Comparison of ENCODE assay signal across 17 cellular contexts in the genomic region with DNA sequence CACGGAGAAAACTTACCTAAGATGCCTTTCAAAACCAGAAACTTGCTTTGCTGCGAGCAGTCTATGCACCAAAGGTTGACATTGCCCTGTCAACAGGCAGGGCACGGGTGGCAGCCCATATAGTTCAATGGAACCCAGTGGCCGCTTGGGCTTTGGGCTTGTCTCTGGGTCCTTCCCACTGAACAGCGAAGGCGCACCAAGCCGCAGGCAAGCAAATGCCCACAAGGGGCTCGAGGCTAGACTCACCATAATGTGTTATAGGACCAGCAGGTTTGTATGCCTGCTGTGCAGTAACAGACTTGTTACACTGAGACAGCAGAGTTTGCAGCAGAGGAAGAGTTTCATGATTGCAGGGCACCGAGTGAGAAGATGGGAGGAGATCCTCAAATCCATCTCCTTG. TPM values are rescaled to one million over a fixed set of nuclear protein-coding genes. Genes with fewer than 3 reads are reported as not detected.
DNase-seq lines count a peak whose midpoint lies in the region; ATAC-seq and TF ChIP-seq lines count a peak whose summit lies in the region.
"Had no signal": no experiment of that assay in that cellular context is flagged by ENCODE, and none has a peak within 500 bp of the region (broad histone marks: within the 10 kb centered on the region; RNA-seq: fewer than 3 reads in every experiment).

No MANE protein-coding gene starts in this region.

- no peak overlapping the region for H3K27ac Mint-ChIP-seq in chondrocyte (ENCODE audit: unreplicated experiment)
- H3K27ac Mint-ChIP-seq: IgD-negative memory B cell had no signal

- no peaks in the 10 kb centered on the region for H3K36me3 Mint-ChIP-seq in chondrocyte (ENCODE audit: low read depth)

- H3K4me3 ChIP-seq in HCT116 (replicated peaks in 1 of 2; ENCODE audit: low read depth in 1 of 2, low read length in 2 of 2): no peak overlapping the region
- H3K4me3 ChIP-seq: right atrium auricular region, testis had no signal

- H3K4me3 Mint-ChIP-seq in chondrocyte (ENCODE audit: unreplicated experiment): no peak overlapping the region
- H3K4me3 Mint-ChIP-seq: IgD-negative memory B cell had no signal

- RAD21 ChIA-PET in HCT116 (lab: Charles Lee; ENCODE audit: low non-redundant PET in 1 of 2, low total read pairs in 2 of 2, uncharacterized antibody in 2 of 2, unreplicated experiment in 2 of 2): no interaction called here

- no peaks in the 10 kb centered on the region for H3K79me2 ChIP-seq in HCT116 (ENCODE audit: insufficient read depth, low read length)

- H3K9me3 ChIP-seq in HCT116 (ENCODE audit: control insufficient read depth in 1 of 2, insufficient read depth in 1 of 2, low read depth in 1 of 2, low read length in 2 of 2): no peaks in the 10 kb centered on the region
- H3K9me3 ChIP-seq: BE2C, right atrium auricular region, testis had no signal

- intact Hi-C loops in HCT116 (cut with micrococcal nuclease): no loop called here

- H3K4me2 ChIP-seq in HCT116 (ENCODE audit: low read length): no peak overlapping the region

- no peaks in the 10 kb centered on the region for H3K4me1 ChIP-seq in HCT116 (ENCODE audit: control insufficient read depth in 1 of 2, insufficient read depth in 2 of 2, low read length in 2 of 2)
- H3K4me1 ChIP-seq: BE2C, right atrium auricular region, testis had no signal

- no peak for TF ChIP-seq POLR2A in HCT116 (IDR thresholded peaks at IDR 0.05; ENCODE audit: borderline replicate concordance, extremely low read depth, insufficient read depth, insufficient read length)

- no peak overlapping the region for H3K9ac ChIP-seq in HCT116 (ENCODE audit: low read length)

- no peaks in the 10 kb centered on the region for H3K27me3 ChIP-seq in HCT116 (ENCODE audit: insufficient read depth, low read length)
- H3K27me3 ChIP-seq: BE2C, right atrium auricular region, testis had no signal

- 0 out of 6 replicates have a peak, but pooled peaks of 1 of the 3 experiments have one; percentile 14 for TF ChIP-seq CTCF in HCT116 (IDR thresholded peaks at IDR 0.05 in 2 of 3, conservative IDR thresholded peaks at IDR 0.05 in 1 of 3; ENCODE audit: borderline replicate concordance in 1 of 3, insufficient read depth in 1 of 3, low read depth in 2 of 3, low read length in 2 of 3)
- no peak for TF ChIP-seq CTCF in chondrocyte (IDR thresholded peaks at IDR 0.05)

- peak; percentile 35 for DNase-seq in D341Med (ENCODE audit: low spot score)
- DNase-seq in HCT116 (ENCODE audit: low read depth, low spot score): no peak
- peak; percentile 46 for DNase-seq in chondrocyte (ENCODE audit: low spot score)
- no peak for DNase-seq in NCI-H2227 (lab: John Stamatoyannopoulos, UW; ENCODE audit: unreplicated experiment)
- DNase-seq: activated CD4-positive, alpha-beta T cell treated with anti-CD3 and anti-CD28 coated beads, Interleukin-2, amount 50 U/mL, for 48 hours; activated naive CD4-positive, alpha-beta T cell; BE2C; central memory CD4-positive, alpha-beta T cell; DMS79; mammary epithelial cell; NCI-H2227 treated with DMSO at 0.1 percent for 48 hours; SHP77 treated with DMSO at 0.1 percent for 48 hours; T1000; testis had no signal

- no TSS peak for BruUV-seq in HCT116 (replicated peaks; lab: Mats Ljungman, UMichigan)

- H3K27ac ChIP-seq in HCT116 (ENCODE audit: low read depth, low read length): no peak overlapping the region
- H3K27ac ChIP-seq: right atrium auricular region, testis had no signal

- H3K4me1 Mint-ChIP-seq in chondrocyte (ENCODE audit: low read depth): no peaks in the 10 kb centered on the region

- CTCF ChIA-PET in HCT116 (lab: Charles Lee): no interaction called here

- peak; percentile 64 for ATAC-seq in HCT116
- no peak for ATAC-seq in GM19328 (IDR thresholded peaks at IDR 0.05; ENCODE audit: unreplicated experiment)

- no peaks in the 10 kb centered on the region for H4K20me1 ChIP-seq in HCT116 (ENCODE audit: insufficient read depth)

- peaks cover 0 to 15% of the 10 kb centered on the region in 2 experiments; a peak in 1 of 4 replicates for H3K36me3 ChIP-seq in HCT116 (ENCODE audit: control insufficient read depth in 1 of 2, insufficient read depth in 2 of 2, low read length in 2 of 2)
- H3K36me3 ChIP-seq: right atrium auricular region had no signal

- no peaks in the 10 kb centered on the region for H3K9me2 ChIP-seq in HCT116 (ENCODE audit: insufficient read depth)

- no peaks in the 10 kb centered on the region for H3K27me3 Mint-ChIP-seq in chondrocyte (ENCODE audit: low read depth)
- H3K27me3 Mint-ChIP-seq: IgD-negative memory B cell had no signal

- H3K9me3 Mint-ChIP-seq in chondrocyte (ENCODE audit: low read depth): no peaks in the 10 kb centered on the region
- H3K9me3 Mint-ChIP-seq: IgD-negative memory B cell had no signal

- no peak for TF ChIP-seq RAD21 in HCT116 (IDR thresholded peaks at IDR 0.05; ENCODE audit: low read depth)

- no peak overlapping the region for H2AFZ ChIP-seq in HCT116 (ENCODE audit: low read depth, low read length, poor library complexity, severe bottlenecking)

- POLR2A ChIA-PET in HCT116 (lab: Charles Lee): no interaction called here

TF ChIP-seq in HCT116, 20 proteins besides CTCF, POLR2A, EP300 and RAD21:
- no peak for TF ChIP-seq EZH2 (IDR thresholded peaks at IDR 0.05)
- TF ChIP-seq, protein P1, sequence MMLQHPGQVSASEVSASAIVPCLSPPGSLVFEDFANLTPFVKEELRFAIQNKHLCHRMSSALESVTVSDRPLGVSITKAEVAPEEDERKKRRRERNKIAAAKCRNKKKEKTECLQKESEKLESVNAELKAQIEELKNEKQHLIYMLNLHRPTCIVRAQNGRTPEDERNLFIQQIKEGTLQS (IDR thresholded peaks at IDR 0.05): no peak
- TF ChIP-seq SP1 (IDR thresholded peaks at IDR 0.05; ENCODE audit: low read depth): no peak
- no peak for TF ChIP-seq YY1 (IDR thresholded peaks at IDR 0.05; ENCODE audit: extremely low read depth, insufficient replicate concordance, low read depth, low read length)
TF ChIP-seq in HCT116: peak in this region for 0.

RNA-seq across cellular contexts. Expression of a gene that starts 20.3 kb away (rescaled TPM):
- total RNA-seq in HCT116 (2021; ENCODE audit: unreplicated experiment) (0.32 TPM), chondrocyte (not detected in 3 replicates)
- polyA plus RNA-seq in HCT116 (2012): 0.08 and 0.09 TPM in 2 replicates
- total RNA-seq: mammary epithelial cell had no signal

RNA-seq across cellular contexts. Expression of a gene that starts 24.1 kb away (rescaled TPM):
- total RNA-seq in HCT116 (2021; ENCODE audit: unreplicated experiment) (43.4 TPM), chondrocyte (2.2 to 13.3 TPM (median 2.9 TPM) in 3 replicates)
- polyA plus RNA-seq in HCT116 (2012): 28.1 and 37.5 TPM in 2 replicates

RNA-seq across cellular contexts. Expression of a gene that starts 24.9 kb away (rescaled TPM):
- total RNA-seq in HCT116 (2021; ENCODE audit: unreplicated experiment) (97.5 TPM), chondrocyte (75.8 to 81.2 TPM (median 76.2 TPM) in 3 replicates)
- polyA plus RNA-seq in HCT116 (2012): 121 and 125 TPM in 2 replicates

RNA-seq across cellular contexts. Expression of a gene that starts 56.4 kb away (rescaled TPM):
- total RNA-seq in HCT116 (2021; ENCODE audit: unreplicated experiment) (17.7 TPM), chondrocyte (18.4 to 25.7 TPM (median 19.5 TPM) in 3 replicates)
- 25.6 and 27.1 TPM in 2 replicates for polyA plus RNA-seq in HCT116 (2012)

Comparison
In these comparisons a context has a peak if more than half of its experiments do, and no peak if none do; other contexts are left out.
1. DNase-seq: peak in D341Med (single experiment) and chondrocyte (single experiment); none in HCT116 (single experiment) and NCI-H2227 (single experiment).